Comparison of ENCODE assay signal across 8 cellular contexts in the genomic region with DNA sequence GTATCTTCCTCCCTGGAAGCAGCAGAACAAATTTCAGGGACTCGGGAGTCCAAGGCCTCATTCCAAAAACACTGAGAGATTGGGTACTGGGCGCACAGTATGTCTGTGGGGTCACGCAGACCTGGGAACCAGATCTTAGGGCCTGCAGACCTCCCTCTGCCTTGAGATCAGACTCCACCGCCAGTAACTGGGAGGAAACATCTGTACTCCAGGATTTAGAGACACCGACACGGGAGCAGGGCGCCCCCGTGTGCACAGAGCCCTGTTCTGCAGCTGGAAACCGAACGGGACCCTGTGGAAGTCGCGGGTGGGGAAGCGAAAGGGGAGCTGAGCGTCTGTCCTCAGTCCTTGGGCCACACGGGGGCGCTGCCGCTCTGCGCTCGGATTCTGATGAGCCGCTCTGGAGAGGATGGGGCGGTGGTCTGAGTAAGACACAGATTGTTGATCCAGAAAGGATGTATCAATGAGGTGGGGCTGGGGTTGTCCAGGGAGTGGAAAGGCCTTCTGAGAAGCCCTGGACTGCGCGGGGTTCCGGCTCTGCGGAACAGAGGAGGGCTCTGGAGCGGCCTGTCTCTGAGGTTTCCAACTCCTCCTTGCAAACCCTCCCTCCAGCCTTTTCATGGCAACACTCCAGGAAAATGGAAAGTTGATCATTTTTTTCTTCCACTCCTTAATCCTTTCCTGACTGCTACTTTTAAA. TPM values are rescaled to one million over a fixed set of nuclear protein-coding genes. Genes with fewer than 3 reads are reported as not detected.
DNase-seq lines count a peak whose midpoint lies in the region; ATAC-seq, FAIRE-seq and TF ChIP-seq lines count a peak whose summit lies in the region.
"Not testable (repeated sequence)": the region's sequence is repeated elsewhere in the genome, so short reads cannot be mapped to it uniquely, and the experiment has no call there.

No MANE protein-coding gene starts in this region.

- not testable (repeated sequence) for TF ChIP-seq POLR2A in ovary (IDR thresholded peaks at IDR 0.05)

- 4 to 7% (median 5%) methylated on average over 21 to 26 of the region's 26 CpGs for WGBS in ovary, 3 donors

- not testable (repeated sequence) for TF ChIP-seq CTCF in activated B cell treated with CpG ODN at 0.5 μM for 24 hours (IDR thresholded peaks at IDR 0.05)
- TF ChIP-seq CTCF in astrocyte (IDR thresholded peaks at IDR 0.05; ENCODE audit: insufficient read depth, low read depth, low read length) (peak; percentile 60), ovary (IDR thresholded peaks at IDR 0.05) (peak; percentile 16 to 54 (median 46))

- FAIRE-seq in astrocyte (lab: Jason Lieb, UNC), result not testable (repeated sequence)

- H3K27ac Mint-ChIP-seq in activated B cell treated with CpG ODN at 0.5 μM for 24 hours; astrocyte (ENCODE audit: unreplicated experiment): not testable (repeated sequence)

- H3K4me3 ChIP-seq in astrocyte (ENCODE audit: insufficient read depth, low read depth, low read length); ovary: not testable (repeated sequence)

- CTCF ChIA-PET in activated B cell treated with CpG ODN at 0.5 μM for 24 hours (lab: Charles Lee), result interaction anchor here (0.7 to 6.0 kb wide), 17 partner anchors 13 to 350 kb away, joined by 3 to 54 read pairs (median 4); no protein-coding TSS in a partner anchor

- peak; percentile 93 for ATAC-seq in activated B cell treated with CpG ODN at 0.5 μM for 24 hours (ENCODE audit: low read depth)

- not testable (repeated sequence) for H3K4me1 ChIP-seq in astrocyte (ENCODE audit: insufficient read depth, low read length); ovary (ENCODE audit: insufficient read depth)

- H3K9me3 Mint-ChIP-seq in activated B cell treated with CpG ODN at 0.5 μM for 24 hours; astrocyte (ENCODE audit: unreplicated experiment): not testable (repeated sequence)

- H3K4me2 ChIP-seq in astrocyte (ENCODE audit: low read length), result peak overlapping the region; percentile 31

- not testable (repeated sequence) for H3K9ac ChIP-seq in astrocyte (ENCODE audit: low read length)

- H3K9me3 ChIP-seq in astrocyte (ENCODE audit: insufficient read depth, low read depth, low read length); ovary: not testable (repeated sequence)

- H4K20me1 ChIP-seq in astrocyte (ENCODE audit: insufficient read depth, low read length), result not testable (repeated sequence)

- not testable (repeated sequence) for H3K36me3 Mint-ChIP-seq in activated B cell treated with CpG ODN at 0.5 μM for 24 hours (ENCODE audit: low read depth); astrocyte (ENCODE audit: low read depth, unreplicated experiment)

- intact Hi-C loops in activated B cell treated with CpG ODN at 0.5 μM for 24 hours (cut with micrococcal nuclease), result loop anchor here (1.0 to 10.0 kb wide), 7 partner anchors 13 to 631 kb away; a partner anchor contains a TSS
- intact Hi-C loops in cardiac septum (cut with DNase I); ovary (cut with DNase I): not testable (repeated sequence)

- H3K27me3 ChIP-seq in astrocyte (ENCODE audit: insufficient read depth, low read length), result peaks cover 86% of the 10 kb centered on the region
- H3K27me3 ChIP-seq in ovary, result not testable (repeated sequence)

- not testable (repeated sequence) for H3K27ac ChIP-seq in astrocyte (ENCODE audit: low read depth, low read length); ovary

- TF ChIP-seq EP300 in ovary (IDR thresholded peaks at IDR 0.05), result not testable (repeated sequence)

- H3K4me1 Mint-ChIP-seq in activated B cell treated with CpG ODN at 0.5 μM for 24 hours, result peaks cover 26% of the 10 kb centered on the region
- H3K4me1 Mint-ChIP-seq in astrocyte (ENCODE audit: low read depth, unreplicated experiment), result not testable (repeated sequence)

- POLR2A ChIA-PET in activated B cell treated with CpG ODN at 0.5 μM for 24 hours (lab: Charles Lee), result interaction anchor here (0.6 to 1.5 kb wide), 7 partner anchors 10 to 228 kb away, joined by 3 to 9 read pairs (median 3); no protein-coding TSS in a partner anchor

- not testable (repeated sequence) for H3K79me2 ChIP-seq in astrocyte (ENCODE audit: insufficient read depth, low read length)

- DNase-seq in DMS153 (lab: John Stamatoyannopoulos, UW) (peak; percentile 59), HK-2 (ENCODE audit: unreplicated experiment) (peak; percentile 75), NCI-H69 (lab: John Stamatoyannopoulos, UW) (peak; percentile 88), activated B cell treated with CpG ODN at 0.5 μM for 24 hours (peak; percentile 82), astrocyte (ENCODE audit: low read depth) (peak; percentile 44), cardiac septum (ENCODE audit: low spot score) (peak; percentile 85), ovary (peak; percentile 41 to 89 (median 78))
- peak; percentile 62 to 85 (median 82) for DNase-seq in stimulated activated naive CD4-positive, alpha-beta T cell (lab: John Stamatoyannopoulos, UW)

- H3K4me3 Mint-ChIP-seq in activated B cell treated with CpG ODN at 0.5 μM for 24 hours (peak overlapping the region; percentile 29), astrocyte (ENCODE audit: unreplicated experiment) (peak overlapping the region; percentile 45)

- H3K27me3 Mint-ChIP-seq in activated B cell treated with CpG ODN at 0.5 μM for 24 hours (peaks cover 67% of the 10 kb centered on the region), astrocyte (ENCODE audit: low read depth, unreplicated experiment) (peaks cover 73% of the 10 kb centered on the region)

- not testable (repeated sequence) for H3K36me3 ChIP-seq in astrocyte (ENCODE audit: insufficient read depth, low read length); ovary

- not testable (repeated sequence) for H2AFZ ChIP-seq in astrocyte (ENCODE audit: low read depth, low read length)

RNA-seq across cellular contexts. Expression of a gene that starts 35.7 kb away (rescaled TPM):
- 737 and 740 TPM in 2 replicates for total RNA-seq in activated B cell treated with CpG ODN at 0.5 μM for 24 hours
- total RNA-seq in astrocyte, result 94.9 and 105 TPM in 2 replicates
- total RNA-seq in cardiac septum, result 126 TPM
- total RNA-seq in ovary, result 100 to 1,000 TPM; 181 to 322 (median 238) TPM
- polyA plus RNA-seq in ovary, result 100 to 1,000 TPM; 332 to 614 TPM
